In the genomic region with DNA sequence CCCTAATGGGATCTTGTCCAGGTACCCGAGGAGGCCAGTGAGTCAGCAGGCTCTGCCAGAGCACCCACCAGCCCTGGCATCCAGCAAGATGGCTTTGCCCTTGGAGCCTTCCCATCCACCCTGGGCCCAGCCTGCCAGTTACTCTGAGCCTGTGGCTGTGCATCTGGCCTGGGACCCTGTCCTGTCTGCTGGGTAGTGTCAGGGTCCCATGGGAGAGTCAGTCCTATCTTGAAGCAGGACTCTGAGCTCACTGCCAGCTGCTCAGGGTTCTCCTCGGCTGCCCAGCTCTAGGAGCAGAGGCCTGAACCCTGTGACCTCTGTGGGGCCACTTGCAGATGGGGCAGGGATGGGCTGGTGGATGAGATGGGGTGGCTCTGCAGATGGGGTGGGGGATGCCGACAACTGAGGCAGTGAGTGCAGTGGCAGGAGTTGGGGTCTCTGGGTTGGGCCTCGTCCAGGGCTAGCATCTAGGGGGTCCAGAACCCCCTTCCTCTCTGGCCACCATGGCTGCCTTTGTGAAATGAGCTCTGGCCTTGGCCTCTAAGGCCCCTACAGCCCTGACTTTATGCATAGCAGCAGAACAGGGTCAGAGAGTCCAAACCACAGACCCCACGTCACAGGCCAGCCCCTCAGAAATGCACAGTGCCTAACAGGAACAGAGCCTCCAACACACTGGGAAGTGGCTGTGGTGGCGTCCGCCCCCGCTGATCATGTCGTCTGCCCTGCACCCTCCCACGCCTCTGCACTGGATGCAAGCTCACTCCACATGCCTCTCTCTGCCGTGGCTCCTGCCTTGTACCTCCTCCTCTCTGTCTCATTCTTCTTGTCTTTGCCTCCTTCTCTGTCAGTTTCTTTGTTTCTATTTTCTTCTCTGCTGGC, we compare ENCODE assay signal across 13 cellular contexts.
A peak's percentile ranks its signal among the peaks of the same experiment; 100 is the strongest.
DNase-seq lines count a peak whose midpoint lies in the region; ATAC-seq and TF ChIP-seq lines count a peak whose summit lies in the region.
"Had no signal": no experiment of that assay in that cellular context is flagged by ENCODE, and none has a peak within 500 bp of the region (broad histone marks: within the 10 kb centered on the region; RNA-seq: fewer than 3 reads in every experiment).

No MANE protein-coding gene starts in this region.

- H4K5ac ChIP-seq in mesendoderm (ENCODE audit: low read length) = no peak overlapping the region

- ATAC-seq in WTC11 (no peak), GM18867 (IDR thresholded peaks at IDR 0.05; ENCODE audit: unreplicated experiment) (no peak)
- ATAC-seq: A549, HCT116, sciatic nerve had no signal

- no peaks in the 10 kb centered on the region for H3K9me3 ChIP-seq in sigmoid colon
- H3K9me3 ChIP-seq: A549 had no signal

- H4K8ac ChIP-seq in mesendoderm (ENCODE audit: low read depth, low read length) = no peak overlapping the region

- H3K4me1 Mint-ChIP-seq in activated CD4-positive, alpha-beta T cell treated with anti-CD3 and anti-CD28 coated beads, Interleukin-2, amount 10 ng/mL, durations not matched to agents 24 days and 14 days = no peaks in the 10 kb centered on the region
- H3K4me1 Mint-ChIP-seq in dendritic cell treated with granulocyte-macrophage colony-stimulating factor and Interleukin-4, amounts not matched to agents 40 ng/mL and 50 ng/mL, for 4 days (ENCODE audit: low read depth) = peaks cover 41% of the 10 kb centered on the region
- no peaks in the 10 kb centered on the region for H3K4me1 Mint-ChIP-seq in WTC11
- H3K4me1 Mint-ChIP-seq: brain had no signal

- H2BK15ac ChIP-seq in mesendoderm (replicated peaks; ENCODE audit: low read depth) = no peak overlapping the region

- POLR2A ChIA-PET in WTC11 (lab: Charles Lee) = no interaction called here

- H3K36me3 Mint-ChIP-seq in activated CD4-positive, alpha-beta T cell treated with anti-CD3 and anti-CD28 coated beads, Interleukin-2, amount 10 ng/mL, durations not matched to agents 24 days and 14 days (ENCODE audit: low read depth) = no peaks in the 10 kb centered on the region
- H3K36me3 Mint-ChIP-seq in dendritic cell treated with granulocyte-macrophage colony-stimulating factor and Interleukin-4, amounts not matched to agents 40 ng/mL and 50 ng/mL, for 4 days (ENCODE audit: low read depth) = no peaks in the 10 kb centered on the region
- H3K36me3 Mint-ChIP-seq in WTC11 = no peaks in the 10 kb centered on the region
- H3K36me3 Mint-ChIP-seq: brain had no signal

- H3K56ac ChIP-seq in mesendoderm (ENCODE audit: low read length) = no peak overlapping the region

- no peak overlapping the region for H3K9ac ChIP-seq in mesendoderm (ENCODE audit: low read length)

- H3K79me2 ChIP-seq in mesendoderm (ENCODE audit: control insufficient read depth, insufficient read depth, low read length) = no peaks in the 10 kb centered on the region

- H3K27ac Mint-ChIP-seq in activated CD4-positive, alpha-beta T cell treated with anti-CD3 and anti-CD28 coated beads, Interleukin-2, amount 10 ng/mL, durations not matched to agents 24 days and 14 days = no peak overlapping the region
- H3K27ac Mint-ChIP-seq in dendritic cell treated with granulocyte-macrophage colony-stimulating factor and Interleukin-4, amounts not matched to agents 40 ng/mL and 50 ng/mL, for 4 days = peak overlapping the region; percentile 74
- H3K27ac Mint-ChIP-seq in WTC11 = no peak overlapping the region

- peak; percentile 6 for DNase-seq in activated CD4-positive, alpha-beta T cell treated with anti-CD3 and anti-CD28 coated beads for 1 hour
- no peak for DNase-seq in activated CD4-positive, alpha-beta T cell treated with anti-CD3 and anti-CD28 coated beads, Interleukin-2, amount 10 ng/mL, durations not matched to agents 24 days and 14 days
- DNase-seq in OCI-M1 (lab: John Stamatoyannopoulos, UW) = peak; percentile 90
- DNase-seq in sigmoid colon = peak; percentile 28
- DNase-seq in mesendoderm = no peak
- no peak for DNase-seq in WTC11 (ENCODE audit: low spot score)
- DNase-seq: DMS153 had no signal

- intact Hi-C loops in activated CD4-positive, alpha-beta T cell treated with anti-CD3 and anti-CD28 coated beads, Interleukin-2, amount 10 ng/mL, durations not matched to agents 24 days and 14 days (cut with micrococcal nuclease) = no loop called here
- intact Hi-C loops in dendritic cell treated with granulocyte-macrophage colony-stimulating factor and Interleukin-4, amounts not matched to agents 40 ng/mL and 50 ng/mL, for 4 days (cut with micrococcal nuclease) = no loop called here
- intact Hi-C loops in sigmoid colon (cut with DNase I) = no loop called here

- no peak overlapping the region for H2AK5ac ChIP-seq in mesendoderm (ENCODE audit: low read length)

- no peak overlapping the region for H2BK5ac ChIP-seq in mesendoderm (ENCODE audit: low read length)

- H3K4ac ChIP-seq in mesendoderm (ENCODE audit: low read depth, low read length) = no peak overlapping the region

- no peak overlapping the region for H3K4me3 Mint-ChIP-seq in activated CD4-positive, alpha-beta T cell treated with anti-CD3 and anti-CD28 coated beads, Interleukin-2, amount 10 ng/mL, durations not matched to agents 24 days and 14 days
- peak overlapping the region; percentile 33 for H3K4me3 Mint-ChIP-seq in dendritic cell treated with granulocyte-macrophage colony-stimulating factor and Interleukin-4, amounts not matched to agents 40 ng/mL and 50 ng/mL, for 4 days
- no peak overlapping the region for H3K4me3 Mint-ChIP-seq in WTC11
- H3K4me3 Mint-ChIP-seq: brain had no signal

- 74 to 76% methylated on average over 11 of the region's 11 CpGs for WGBS in sigmoid colon, 2 donors
- WGBS in mesendoderm (ENCODE audit: extremely low coverage, insufficient coverage, low lambda C conversion rate) = no CpG with 5 or more reads among the region's 11 CpGs

- H3K9me3 Mint-ChIP-seq in activated CD4-positive, alpha-beta T cell treated with anti-CD3 and anti-CD28 coated beads, Interleukin-2, amount 10 ng/mL, durations not matched to agents 24 days and 14 days = no peaks in the 10 kb centered on the region
- H3K9me3 Mint-ChIP-seq in dendritic cell treated with granulocyte-macrophage colony-stimulating factor and Interleukin-4, amounts not matched to agents 40 ng/mL and 50 ng/mL, for 4 days = no peaks in the 10 kb centered on the region
- peaks cover 9% of the 10 kb centered on the region; the same call in 1 of the 2 replicates for H3K9me3 Mint-ChIP-seq in WTC11
- H3K9me3 Mint-ChIP-seq: brain had no signal

- TF ChIP-seq CTCF in sigmoid colon (IDR thresholded peaks at IDR 0.05) (no peak), WTC11 (IDR thresholded peaks at IDR 0.05) (no peak)

- H3K4me3 ChIP-seq in sigmoid colon = no peak overlapping the region
- no peak overlapping the region for H3K4me3 ChIP-seq in mesendoderm (ENCODE audit: low read length)
- H3K4me3 ChIP-seq: A549 had no signal

- no peak overlapping the region for H3K4me2 ChIP-seq in mesendoderm (ENCODE audit: low read length)
- H3K4me2 ChIP-seq: A549 had no signal

- H3K23ac ChIP-seq in mesendoderm (ENCODE audit: low read length) = no peak overlapping the region

- no peaks in the 10 kb centered on the region for H3K79me1 ChIP-seq in mesendoderm (ENCODE audit: low read length)

- no peak for TF ChIP-seq POLR2A in sigmoid colon (IDR thresholded peaks at IDR 0.05)

- CTCF ChIA-PET in WTC11 (lab: Charles Lee) = no interaction called here

- H3K27me3 Mint-ChIP-seq in activated CD4-positive, alpha-beta T cell treated with anti-CD3 and anti-CD28 coated beads, Interleukin-2, amount 10 ng/mL, durations not matched to agents 24 days and 14 days = no peaks in the 10 kb centered on the region
- peaks cover 3% of the 10 kb centered on the region for H3K27me3 Mint-ChIP-seq in dendritic cell treated with granulocyte-macrophage colony-stimulating factor and Interleukin-4, amounts not matched to agents 40 ng/mL and 50 ng/mL, for 4 days
- no peaks in the 10 kb centered on the region for H3K27me3 Mint-ChIP-seq in WTC11 (ENCODE audit: low read depth)

- H2BK120ac ChIP-seq in mesendoderm (ENCODE audit: low read depth, low read length) = no peak overlapping the region

- no peaks in the 10 kb centered on the region for H3K27me3 ChIP-seq in sigmoid colon
- no peaks in the 10 kb centered on the region for H3K27me3 ChIP-seq in mesendoderm (ENCODE audit: insufficient read depth, low read length, poor library complexity)

- H3K27ac ChIP-seq in sigmoid colon (no peak overlapping the region), mesendoderm (ENCODE audit: low read depth, low read length) (no peak overlapping the region)
- H3K27ac ChIP-seq: A549 had no signal

- H3K36me3 ChIP-seq in sigmoid colon (no peaks in the 10 kb centered on the region), mesendoderm (ENCODE audit: control insufficient read depth, insufficient read depth, low read length) (no peaks in the 10 kb centered on the region)

- H3K4me1 ChIP-seq in sigmoid colon = no peaks in the 10 kb centered on the region
- H3K4me1 ChIP-seq in mesendoderm (ENCODE audit: control insufficient read depth, low read depth, low read length) = no peaks in the 10 kb centered on the region
- H3K4me1 ChIP-seq: A549 had no signal

- TF ChIP-seq EP300 in sigmoid colon (IDR thresholded peaks at IDR 0.05) = no peak

- H3K18ac ChIP-seq in mesendoderm (ENCODE audit: low read length) = no peak overlapping the region

TF ChIP-seq in WTC11, 78 proteins besides CTCF, POLR2A, EP300 and RAD21:
- TF ChIP-seq GABPB1 (CRISPR knock-in tag; IDR thresholded peaks at IDR 0.05) (no peak), MLX (CRISPR knock-in tag; IDR thresholded peaks at IDR 0.05) (no peak)

Comparison
In these comparisons a context has a peak if more than half of its experiments do, and no peak if none do; other contexts are left out.
1. DNase-seq: peak in activated CD4-positive, alpha-beta T cell treated with anti-CD3 and anti-CD28 coated beads for 1 hour (single experiment), OCI-M1 (single experiment) and sigmoid colon (single experiment); none in activated CD4-positive, alpha-beta T cell treated with anti-CD3 and anti-CD28 coated beads, Interleukin-2, amount 10 ng/mL, durations not matched to agents 24 days and 14 days (single experiment), mesendoderm (single experiment) and WTC11 (single experiment).